In genomic region chr11:19979519-19979845, GRCh38 we compare ENCODE assay signal across 9 cellular contexts.
DNase-seq lines count a peak whose midpoint lies in the region; ATAC-seq, FAIRE-seq and TF ChIP-seq lines count a peak whose summit lies in the region.
"Had no signal": no experiment of that assay in that cellular context is flagged by ENCODE, and none has a peak within 500 bp of the region (broad histone marks: within the 10 kb centered on the region; RNA-seq: fewer than 3 reads in every experiment).

No MANE protein-coding gene starts in this region.

- TF ChIP-seq CTCF in GM10266 (IDR thresholded peaks at IDR 0.05; ENCODE audit: control insufficient read depth, insufficient read depth, low read depth, missing control alignments) (no peak), keratinocyte (optimal IDR thresholded peaks at IDR 0.05 in 1 of 3, IDR thresholded peaks at IDR 0.05 in 1 of 3, conservative IDR thresholded peaks at IDR 0.05 in 1 of 3; ENCODE audit: extremely low read depth in 1 of 3, insufficient read depth in 2 of 3, low read length in 3 of 3) (no peak), WTC11 (IDR thresholded peaks at IDR 0.05) (no peak)

- peak overlapping the region; percentile 53 for H2AFZ ChIP-seq in keratinocyte (ENCODE audit: control insufficient read depth, low read length)

- no peaks in the 10 kb centered on the region for H3K9me3 ChIP-seq in keratinocyte (ENCODE audit: control insufficient read depth, low read depth, low read length)
- H3K9me3 ChIP-seq: MG63 had no signal

- in situ Hi-C loops in G401 (cut with HindIII; ENCODE audit: low sequenced_read_pairs) = no loop called here

- CTCF ChIA-PET in WTC11 (lab: Charles Lee) = interaction anchor here (1.0 to 1.7 kb wide), 2 partner anchors 26 to 56 kb away, joined by 3 to 4 read pairs; no protein-coding TSS in a partner anchor

- H3K36me3 ChIP-seq in keratinocyte (ENCODE audit: control insufficient read depth in 2 of 2, extremely low read depth in 1 of 2, insufficient read depth in 2 of 2, low read length in 2 of 2) = no peaks in the 10 kb centered on the region

- H3K9me1 ChIP-seq in keratinocyte (ENCODE audit: control insufficient read depth, extremely low read depth, insufficient read depth, low read length) = no peaks in the 10 kb centered on the region

- peak overlapping the region; percentile 53 for H3K9ac ChIP-seq in keratinocyte (ENCODE audit: control insufficient read depth, extremely low read depth, insufficient read depth, low read length)

- no peaks in the 10 kb centered on the region for H4K20me1 ChIP-seq in keratinocyte (ENCODE audit: control insufficient read depth, extremely low read depth, insufficient read depth, low read length)

- no peaks in the 10 kb centered on the region for H3K27me3 Mint-ChIP-seq in WTC11 (ENCODE audit: low read depth)

- H3K27ac Mint-ChIP-seq in WTC11 = no peak overlapping the region

- H3K36me3 Mint-ChIP-seq in WTC11 = 0 out of 2 replicates have a peak, but pooled peaks cover 4% of the 10 kb centered on the region

- H3K79me2 ChIP-seq in keratinocyte (ENCODE audit: control insufficient read depth, insufficient read depth, low read length) = no peaks in the 10 kb centered on the region

- peak overlapping the region; percentile 97 for H3K27ac ChIP-seq in keratinocyte (ENCODE audit: control insufficient read depth, insufficient read depth, low read length)

- dilution Hi-C loops in keratinocyte (cut with MboI; ENCODE audit: extremely low pct_ligation_motif_present, low sequenced_read_pairs) = no loop called here

- H3K4me3 ChIP-seq in keratinocyte (ENCODE audit: control insufficient read depth in 2 of 3, extremely low read depth in 1 of 3, insufficient read depth in 2 of 3, low read depth in 1 of 3, low read length in 3 of 3) = no peak overlapping the region
- H3K4me3 ChIP-seq: MG63 had no signal

- ATAC-seq in GM21360 (IDR thresholded peaks at IDR 0.05; ENCODE audit: unreplicated experiment) (peak; percentile 78), HG03175 (IDR thresholded peaks at IDR 0.05; ENCODE audit: unreplicated experiment) (peak; percentile 80), WTC11 (no peak)

- H3K4me2 ChIP-seq in keratinocyte (ENCODE audit: control insufficient read depth, extremely low read depth, insufficient read depth, low read depth, low read length) = peak overlapping the region; percentile 65

- H3K4me3 Mint-ChIP-seq in WTC11 = no peak overlapping the region

- POLR2A ChIA-PET in WTC11 (lab: Charles Lee) = interaction anchor here (1.2 kb wide), 1 partner anchor 21 kb away, joined by 4 read pairs; no protein-coding TSS in a partner anchor

- H3K9me3 Mint-ChIP-seq in WTC11 = no peaks in the 10 kb centered on the region

- peak; percentile 12 for DNase-seq in GM10266 (ENCODE audit: extremely low spot score)
- no peak for DNase-seq in keratinocyte (ENCODE audit: low read depth, low spot score)
- DNase-seq in NCI-H2171 (lab: John Stamatoyannopoulos, UW) = no peak
- DNase-seq in AG08395 (ENCODE audit: low spot score) = no peak
- no peak for DNase-seq in G401 (ENCODE audit: low spot score)
- DNase-seq in WTC11 (ENCODE audit: low spot score) = no peak

- no peak for FAIRE-seq in keratinocyte (lab: Jason Lieb, UNC)

- peaks cover 21% of the 10 kb centered on the region for H3K4me1 ChIP-seq in keratinocyte (ENCODE audit: control insufficient read depth, extremely low read depth, insufficient read depth, low read length)

- H3K27me3 ChIP-seq in keratinocyte (ENCODE audit: control insufficient read depth, extremely low read depth, insufficient read depth, low read length) = no peaks in the 10 kb centered on the region
- H3K27me3 ChIP-seq: MG63 had no signal

- peaks cover 3% of the 10 kb centered on the region; the same call in 1 of the 2 replicates for H3K4me1 Mint-ChIP-seq in WTC11

TF ChIP-seq in WTC11, 78 proteins besides CTCF, POLR2A, EP300 and RAD21:
- TF ChIP-seq TCF7 (CRISPR knock-in tag; IDR thresholded peaks at IDR 0.05; ENCODE audit: low read depth) = no peak
- TF ChIP-seq, protein P1, sequence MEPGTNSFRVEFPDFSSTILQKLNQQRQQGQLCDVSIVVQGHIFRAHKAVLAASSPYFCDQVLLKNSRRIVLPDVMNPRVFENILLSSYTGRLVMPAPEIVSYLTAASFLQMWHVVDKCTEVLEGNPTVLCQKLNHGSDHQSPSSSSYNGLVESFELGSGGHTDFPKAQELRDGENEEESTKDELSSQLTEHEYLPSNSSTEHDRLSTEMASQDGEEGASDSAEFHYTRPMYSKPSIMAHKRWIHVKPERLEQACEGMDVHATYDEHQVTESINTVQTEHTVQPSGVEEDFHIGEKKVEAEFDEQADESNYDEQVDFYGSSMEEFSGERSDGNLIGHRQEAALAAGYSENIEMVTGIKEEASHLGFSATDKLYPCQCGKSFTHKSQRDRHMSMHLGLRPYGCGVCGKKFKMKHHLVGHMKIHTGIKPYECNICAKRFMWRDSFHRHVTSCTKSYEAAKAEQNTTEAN (CRISPR knock-in tag; IDR thresholded peaks at IDR 0.05) = no peak
- no peak for TF ChIP-seq ZNF396 (CRISPR knock-in tag; IDR thresholded peaks at IDR 0.05; ENCODE audit: borderline replicate concordance)
- TF ChIP-seq, protein P2, sequence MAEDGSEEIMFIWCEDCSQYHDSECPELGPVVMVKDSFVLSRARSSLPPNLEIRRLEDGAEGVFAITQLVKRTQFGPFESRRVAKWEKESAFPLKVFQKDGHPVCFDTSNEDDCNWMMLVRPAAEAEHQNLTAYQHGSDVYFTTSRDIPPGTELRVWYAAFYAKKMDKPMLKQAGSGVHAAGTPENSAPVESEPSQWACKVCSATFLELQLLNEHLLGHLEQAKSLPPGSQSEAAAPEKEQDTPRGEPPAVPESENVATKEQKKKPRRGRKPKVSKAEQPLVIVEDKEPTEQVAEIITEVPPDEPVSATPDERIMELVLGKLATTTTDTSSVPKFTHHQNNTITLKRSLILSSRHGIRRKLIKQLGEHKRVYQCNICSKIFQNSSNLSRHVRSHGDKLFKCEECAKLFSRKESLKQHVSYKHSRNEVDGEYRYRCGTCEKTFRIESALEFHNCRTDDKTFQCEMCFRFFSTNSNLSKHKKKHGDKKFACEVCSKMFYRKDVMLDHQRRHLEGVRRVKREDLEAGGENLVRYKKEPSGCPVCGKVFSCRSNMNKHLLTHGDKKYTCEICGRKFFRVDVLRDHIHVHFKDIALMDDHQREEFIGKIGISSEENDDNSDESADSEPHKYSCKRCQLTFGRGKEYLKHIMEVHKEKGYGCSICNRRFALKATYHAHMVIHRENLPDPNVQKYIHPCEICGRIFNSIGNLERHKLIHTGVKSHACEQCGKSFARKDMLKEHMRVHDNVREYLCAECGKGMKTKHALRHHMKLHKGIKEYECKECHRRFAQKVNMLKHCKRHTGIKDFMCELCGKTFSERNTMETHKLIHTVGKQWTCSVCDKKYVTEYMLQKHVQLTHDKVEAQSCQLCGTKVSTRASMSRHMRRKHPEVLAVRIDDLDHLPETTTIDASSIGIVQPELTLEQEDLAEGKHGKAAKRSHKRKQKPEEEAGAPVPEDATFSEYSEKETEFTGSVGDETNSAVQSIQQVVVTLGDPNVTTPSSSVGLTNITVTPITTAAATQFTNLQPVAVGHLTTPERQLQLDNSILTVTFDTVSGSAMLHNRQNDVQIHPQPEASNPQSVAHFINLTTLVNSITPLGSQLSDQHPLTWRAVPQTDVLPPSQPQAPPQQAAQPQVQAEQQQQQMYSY (CRISPR knock-in tag; IDR thresholded peaks at IDR 0.05) = no peak
- no peak for TF ChIP-seq MLX (CRISPR knock-in tag; IDR thresholded peaks at IDR 0.05)
- no peak for TF ChIP-seq IRF1 (CRISPR knock-in tag; IDR thresholded peaks at IDR 0.05)
- no peak for TF ChIP-seq CBFB (CRISPR knock-in tag; IDR thresholded peaks at IDR 0.05; ENCODE audit: low read depth)
- TF ChIP-seq NR3C1 (CRISPR knock-in tag; conservative IDR thresholded peaks at IDR 0.05; ENCODE audit: low read depth) = no peak
- no peak for TF ChIP-seq NR1H2 (CRISPR knock-in tag; IDR thresholded peaks at IDR 0.05)
- TF ChIP-seq MXD4 (CRISPR knock-in tag; IDR thresholded peaks at IDR 0.05; ENCODE audit: borderline replicate concordance) = no peak
- no peak for TF ChIP-seq SMAD3 (CRISPR knock-in tag; IDR thresholded peaks at IDR 0.05; ENCODE audit: borderline replicate concordance)
